Comparison of ENCODE assay signal across 21 cellular contexts in genomic region chr12:59405992-59406391, GRCh38.
DNase-seq lines count a peak whose midpoint lies in the region; ATAC-seq and TF ChIP-seq lines count a peak whose summit lies in the region.
"Had no signal": no experiment of that assay in that cellular context is flagged by ENCODE, and none has a peak within 500 bp of the region (broad histone marks: within the 10 kb centered on the region; RNA-seq: fewer than 3 reads in every experiment).

No MANE protein-coding gene starts in this region.

- no peak for TF ChIP-seq CTCF in OCI-LY3 (IDR thresholded peaks at IDR 0.05; ENCODE audit: low read depth, low read length)

- 0 out of 2 replicates have a peak overlapping the region, but pooled peaks have one; percentile 2 for H3K9ac ChIP-seq in OCI-LY3 (ENCODE audit: low read length)

- H3K4me1 Mint-ChIP-seq in T-helper 2 cell treated with Interferon-gamma antibody and Interleukin-4, amounts not matched to agents 5 μg/mL and 100 μg/mL, for 36 hours (ENCODE audit: low read depth) = peaks cover 14% of the 10 kb centered on the region
- peaks cover 3 to 20% of the 10 kb centered on the region in 2 donors for H3K4me1 Mint-ChIP-seq in stimulated activated naive B cell treated with anti-CD40 and anti-IgM and Interleukin-4, amounts not matched to agents 10 μg/mL and 1 μg/mL and 100 μg/mL, for 72 hours

- peak overlapping the region; percentile 72 for H3K27ac ChIP-seq in OCI-LY3 (ENCODE audit: low read length)
- H3K27ac ChIP-seq: 22Rv1, SJSA1 had no signal

- no peaks in the 10 kb centered on the region for H3K36me3 ChIP-seq in OCI-LY3 (replicated peaks; ENCODE audit: low read depth, low read length)
- H3K36me3 ChIP-seq: BE2C, SJSA1 had no signal

- H3K4me1 ChIP-seq in OCI-LY3 (ENCODE audit: low read length) = peaks cover 50% of the 10 kb centered on the region
- H3K4me1 ChIP-seq: BE2C, SJSA1 had no signal

- peak overlapping the region; percentile 22 for H3K4me3 ChIP-seq in OCI-LY3 (ENCODE audit: low read length)
- H3K4me3 ChIP-seq: SJSA1 had no signal

- H3K9me3 ChIP-seq in OCI-LY3 (ENCODE audit: insufficient read depth, low read length) = no peaks in the 10 kb centered on the region
- H3K9me3 ChIP-seq: BE2C, SJSA1 had no signal

- H3K79me2 ChIP-seq in OCI-LY3 (ENCODE audit: low read length) = no peaks in the 10 kb centered on the region

- H2AFZ ChIP-seq in OCI-LY3 (ENCODE audit: low read depth, low read length) = no peak overlapping the region

- no peaks in the 10 kb centered on the region for H3K9me3 Mint-ChIP-seq in T-helper 2 cell treated with Interferon-gamma antibody and Interleukin-4, amounts not matched to agents 5 μg/mL and 100 μg/mL, for 36 hours
- no peaks in the 10 kb centered on the region for H3K9me3 Mint-ChIP-seq in stimulated activated naive B cell treated with anti-CD40 and anti-IgM and Interleukin-4, amounts not matched to agents 10 μg/mL and 1 μg/mL and 100 μg/mL, for 72 hours
- H3K9me3 Mint-ChIP-seq: CD4-positive, alpha-beta T cell; HFFc6 had no signal

- no peaks in the 10 kb centered on the region for H3K36me3 Mint-ChIP-seq in T-helper 2 cell treated with Interferon-gamma antibody and Interleukin-4, amounts not matched to agents 5 μg/mL and 100 μg/mL, for 36 hours (ENCODE audit: low read depth)
- no peaks in the 10 kb centered on the region for H3K36me3 Mint-ChIP-seq in stimulated activated naive B cell treated with anti-CD40 and anti-IgM and Interleukin-4, amounts not matched to agents 10 μg/mL and 1 μg/mL and 100 μg/mL, for 72 hours

- peak overlapping the region; percentile 66 for H3K4me2 ChIP-seq in OCI-LY3 (ENCODE audit: low read length)

- H3K27me3 Mint-ChIP-seq in T-helper 2 cell treated with Interferon-gamma antibody and Interleukin-4, amounts not matched to agents 5 μg/mL and 100 μg/mL, for 36 hours (ENCODE audit: low read depth) = peaks cover 2% of the 10 kb centered on the region
- H3K27me3 Mint-ChIP-seq in stimulated activated naive B cell treated with anti-CD40 and anti-IgM and Interleukin-4, amounts not matched to agents 10 μg/mL and 1 μg/mL and 100 μg/mL, for 72 hours = peaks cover 0 to 15% of the 10 kb centered on the region in 2 donors
- H3K27me3 Mint-ChIP-seq: CD4-positive, alpha-beta T cell had no signal

- peak; percentile 87 for ATAC-seq in HG02588 (IDR thresholded peaks at IDR 0.05; ENCODE audit: unreplicated experiment)
- ATAC-seq in stimulated activated naive B cell treated with anti-CD40 and anti-IgM and Interleukin-4, amounts not matched to agents 10 μg/mL and 1 μg/mL and 100 μg/mL, for 72 hours (replicated peaks) = peak; percentile 90 to 91
- no peak for ATAC-seq in HG03460 (IDR thresholded peaks at IDR 0.05; ENCODE audit: unreplicated experiment)

- peak overlapping the region; percentile 2 for H3K4me3 Mint-ChIP-seq in T-helper 2 cell treated with Interferon-gamma antibody and Interleukin-4, amounts not matched to agents 5 μg/mL and 100 μg/mL, for 36 hours
- no peak overlapping the region for H3K4me3 Mint-ChIP-seq in stimulated activated naive B cell treated with anti-CD40 and anti-IgM and Interleukin-4, amounts not matched to agents 10 μg/mL and 1 μg/mL and 100 μg/mL, for 72 hours
- H3K4me3 Mint-ChIP-seq: CD4-positive, alpha-beta T cell; HFFc6 had no signal

- peak overlapping the region; percentile 46 for H3K27ac Mint-ChIP-seq in T-helper 2 cell treated with Interferon-gamma antibody and Interleukin-4, amounts not matched to agents 5 μg/mL and 100 μg/mL, for 36 hours
- no peak overlapping the region for H3K27ac Mint-ChIP-seq in stimulated activated naive B cell treated with anti-CD40 and anti-IgM and Interleukin-4, amounts not matched to agents 10 μg/mL and 1 μg/mL and 100 μg/mL, for 72 hours
- H3K27ac Mint-ChIP-seq: CD4-positive, alpha-beta T cell; HFFc6 had no signal

- no peaks in the 10 kb centered on the region for H4K20me1 ChIP-seq in OCI-LY3 (ENCODE audit: insufficient read depth, low read length)

- no peak for DNase-seq in T-helper 2 cell treated with Interferon-gamma antibody and Interleukin-4, amounts not matched to agents 5 μg/mL and 100 μg/mL, for 36 hours (ENCODE audit: low spot score)
- no peak for DNase-seq in T-helper 2 cell
- DNase-seq in stimulated activated naive B cell treated with anti-CD40 and anti-IgM and Interleukin-4, amounts not matched to agents 10 μg/mL and 1 μg/mL and 100 μg/mL, for 72 hours = no peak
- no peak for DNase-seq in putamen (ENCODE audit: low spot score)
- no peak for DNase-seq in AG08395 (ENCODE audit: low spot score)
- DNase-seq: BE2C; Calu3; CD4-positive, alpha-beta T cell; DMS53; HFFc6; KBM-7; NCI-H1436; NCI-H2029 treated with DMSO at 0.1 percent for 48 hours; NCI-H2171 treated with DMSO at 0.1 percent for 48 hours; NCI-H446 treated with DMSO at 0.1 percent for 48 hours; RPMI8226 had no signal

- H3K27me3 ChIP-seq in OCI-LY3 (ENCODE audit: low read depth, low read length) = no peaks in the 10 kb centered on the region
- H3K27me3 ChIP-seq: SJSA1 had no signal
